ENCODE assay signal across 7 cellular contexts in the genomic region with DNA sequence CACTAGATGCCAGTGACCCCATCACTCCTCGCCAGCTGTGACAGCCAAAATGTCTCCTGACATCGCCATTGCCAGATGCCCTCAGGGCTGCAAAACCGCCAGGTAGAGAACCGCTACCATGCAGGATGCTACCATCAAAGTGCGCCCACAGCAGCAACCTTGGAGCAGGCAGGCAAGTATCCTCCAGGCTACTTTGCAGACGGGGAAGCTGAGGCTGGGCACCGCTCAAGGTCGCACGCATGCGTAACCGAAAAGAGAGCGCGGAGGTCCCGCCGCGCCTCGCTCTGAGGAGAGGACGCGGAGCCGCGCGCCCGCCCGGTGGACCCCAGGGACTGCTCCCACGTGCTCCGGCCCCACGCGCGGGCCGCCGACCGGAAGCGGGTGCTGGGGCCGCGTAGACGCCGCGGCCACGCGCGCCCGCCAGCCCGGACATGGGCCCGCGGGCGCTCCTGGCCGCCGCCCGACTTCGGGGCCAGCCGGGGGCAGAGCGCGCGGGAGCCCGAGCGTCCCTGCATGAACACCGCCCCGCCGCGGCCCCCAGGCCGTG. TPM values are rescaled to one million over a fixed set of nuclear protein-coding genes. Genes with fewer than 3 reads are reported as not detected.
DNase-seq lines count a peak whose midpoint lies in the region; ATAC-seq and TF ChIP-seq lines count a peak whose summit lies in the region.

A gene with protein sequence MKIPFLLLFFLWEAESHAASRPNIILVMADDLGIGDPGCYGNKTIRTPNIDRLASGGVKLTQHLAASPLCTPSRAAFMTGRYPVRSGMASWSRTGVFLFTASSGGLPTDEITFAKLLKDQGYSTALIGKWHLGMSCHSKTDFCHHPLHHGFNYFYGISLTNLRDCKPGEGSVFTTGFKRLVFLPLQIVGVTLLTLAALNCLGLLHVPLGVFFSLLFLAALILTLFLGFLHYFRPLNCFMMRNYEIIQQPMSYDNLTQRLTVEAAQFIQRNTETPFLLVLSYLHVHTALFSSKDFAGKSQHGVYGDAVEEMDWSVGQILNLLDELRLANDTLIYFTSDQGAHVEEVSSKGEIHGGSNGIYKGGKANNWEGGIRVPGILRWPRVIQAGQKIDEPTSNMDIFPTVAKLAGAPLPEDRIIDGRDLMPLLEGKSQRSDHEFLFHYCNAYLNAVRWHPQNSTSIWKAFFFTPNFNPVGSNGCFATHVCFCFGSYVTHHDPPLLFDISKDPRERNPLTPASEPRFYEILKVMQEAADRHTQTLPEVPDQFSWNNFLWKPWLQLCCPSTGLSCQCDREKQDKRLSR (plus strand): TSS at position 282 of the 547 bp plus-strand sequence. CDS start 105,488 bp downstream, outside the sequence.

- H3K27me3 Mint-ChIP-seq in HFFc6 (ENCODE audit: insufficient read depth) (no peaks in the 10 kb centered on the region), nephron progenitor cell (ENCODE audit: low read depth, poor library complexity) (peaks cover 2% of the 10 kb centered on the region)

- peak; percentile 45 for ATAC-seq in GM18505 (IDR thresholded peaks at IDR 0.05; ENCODE audit: unreplicated experiment)

- H3K27ac ChIP-seq in temporal lobe (ENCODE audit: low read depth, low read length) = peak within 1 kb of the TSS; percentile 92

- H3K4me3 Mint-ChIP-seq in HFFc6 (peak within 1 kb of the TSS; percentile 88), nephron progenitor cell (peak within 1 kb of the TSS; percentile 90)

- H3K27ac Mint-ChIP-seq in HFFc6 = peak within 1 kb of the TSS; percentile 89
- peak within 1 kb of the TSS; percentile 90 for H3K27ac Mint-ChIP-seq in nephron progenitor cell

- DNase-seq in HFFc6 (no peak), NCI-H1930 (lab: John Stamatoyannopoulos, UW) (peak; percentile 3 to 37), fibroblast of peridontal ligament (ENCODE audit: extremely low read depth) (peak; percentile 13), nephron progenitor cell (peak; percentile 68)
- peak; percentile 65 to 74 for DNase-seq in activated T-cell treated with anti-CD3 and anti-CD28 coated beads, Interleukin-2, amount 50 U/mL, for 48 hours

- H3K9me3 Mint-ChIP-seq in HFFc6 = no peaks in the 10 kb centered on the region
- no peaks in the 10 kb centered on the region for H3K9me3 Mint-ChIP-seq in nephron progenitor cell

- TF ChIP-seq POLR2A in GM18505 (IDR thresholded peaks at IDR 0.05; ENCODE audit: borderline replicate concordance, extremely low read depth, insufficient read depth, insufficient read length) = no peak

- TF ChIP-seq CTCF in HFFc6 (IDR thresholded peaks at IDR 0.05) (no peak), nephron progenitor cell (IDR thresholded peaks at IDR 0.05) (no peak)

- H3K4me1 Mint-ChIP-seq in HFFc6 (ENCODE audit: low read depth) (peaks cover 36% of the 10 kb centered on the region), nephron progenitor cell (peaks cover 35% of the 10 kb centered on the region)

- H3K36me3 Mint-ChIP-seq in HFFc6 (ENCODE audit: low read depth) (no peaks in the 10 kb centered on the region), nephron progenitor cell (ENCODE audit: low read depth) (no peaks in the 10 kb centered on the region)

RNA-seq across cellular contexts. Expression of the gene that starts here (rescaled TPM):
- 10 to 100 TPM; 11.3 to 15.2 (median 13.3) TPM for total RNA-seq in HFFc6 (2021; fragmentation: NEBNext Ultra II Directional; extraction: Animal tissue kit (Norgen Biotek cat#: 25700))
- 8.4 TPM for total RNA-seq in temporal lobe
